Comparison of ENCODE assay signal across 38 cellular contexts in genomic region chr10:25578061-25578460, GRCh38.
"Had no signal": no experiment of that assay in that cellular context is flagged by ENCODE, and none has a peak within 500 bp of the region (broad histone marks: within the 10 kb centered on the region; RNA-seq: fewer than 3 reads in every experiment).

No MANE protein-coding gene starts in this region.

- H3K4me1 ChIP-seq: adrenal gland, body of pancreas, breast epithelium had no signal

- ATAC-seq: activated CD8-positive, alpha-beta T cell treated with anti-CD3 and anti-CD28 coated beads for 36 hours; activated naive CD4-positive, alpha-beta T cell treated with anti-CD3 and anti-CD28 coated beads, Interleukin-2, amount 50 U/mL, for 72 hours; activated T-cell treated with anti-CD3 and anti-CD28 coated beads, Interleukin-2, amount 50 U/mL, for 4 hours; activated T-cell treated with anti-CD3 and anti-CD28 coated beads, Interleukin-2, amount 50 U/mL, for 72 hours; activated T-helper 17 cell treated with anti-CD3 and anti-CD28 coated beads, Interleukin-2, amount 50 U/mL, for 72 hours; body of pancreas had no signal

- H3K27me3 ChIP-seq: adrenal gland, body of pancreas, brain microvascular endothelial cell, breast epithelium, cardiac muscle cell had no signal

- H3K9me3 Mint-ChIP-seq: activated B cell treated with CpG ODN at 0.5 μM for 24 hours; activated CD4-positive, alpha-beta T cell treated with anti-CD3 and anti-CD28 coated beads, Interleukin-2, amount 10 ng/mL, durations not matched to agents 24 days and 14 days; activated naive CD4-positive, alpha-beta T cell treated with anti-CD3 and anti-CD28 coated beads for 36 hours; activated naive CD8-positive, alpha-beta T cell treated with anti-CD3 and anti-CD28 coated beads for 36 hours; activated T-cell treated with anti-CD3 and anti-CD28 coated beads, Interleukin-2, amount 50 U/mL, for 72 hours; T-helper 1 cell treated with Interleukin-12 subunit alpha and Interleukin-12 subunit beta and Interleukin-4 antibody, amounts not matched to agents 30 μg/mL and 1 μg/mL, for 36 hours had no signal

- H3K27ac ChIP-seq: adrenal gland, body of pancreas, brain microvascular endothelial cell, breast epithelium, cardiac muscle cell, VCaP had no signal

- H3K27ac Mint-ChIP-seq: activated B cell treated with CpG ODN at 0.5 μM for 24 hours; activated CD4-positive, alpha-beta memory T cell treated with anti-CD3 and anti-CD28 coated beads for 36 hours; activated CD4-positive, alpha-beta T cell treated with anti-CD3 and anti-CD28 coated beads, Interleukin-2, amount 10 ng/mL, durations not matched to agents 24 days and 14 days; activated CD8-positive, alpha-beta T cell treated with anti-CD3 and anti-CD28 coated beads for 36 hours; activated naive CD4-positive, alpha-beta T cell treated with anti-CD3 and anti-CD28 coated beads for 36 hours; activated naive CD4-positive, alpha-beta T cell treated with anti-CD3 and anti-CD28 coated beads, Interleukin-2, amount 50 U/mL, for 72 hours; activated naive CD8-positive, alpha-beta T cell treated with anti-CD3 and anti-CD28 coated beads for 36 hours; activated T-cell treated with anti-CD3 and anti-CD28 coated beads, Interleukin-2, amount 50 U/mL, for 72 hours; activated T-helper 1 cell treated with anti-CD3 and anti-CD28 coated beads, Interleukin-12 subunit alpha, Interleukin-12 subunit beta, Interleukin-2, Interleukin-4 antibody, amounts not matched to agents 30 ng/mL and 10 ng/mL and 1 ng/mL, durations not matched to agents 14 hours and 24 hours and 36 hours; activated T-helper 17 cell treated with anti-CD3 and anti-CD28 coated beads, Interleukin-2, amount 50 U/mL, for 72 hours; T-helper 1 cell treated with Interleukin-12 subunit alpha and Interleukin-12 subunit beta and Interleukin-4 antibody, amounts not matched to agents 30 μg/mL and 1 μg/mL, for 36 hours; T-helper 2 cell treated with Interferon-gamma antibody and Interleukin-4, amounts not matched to agents 5 μg/mL and 100 μg/mL, for 36 hours had no signal

- H3K36me3 Mint-ChIP-seq: activated CD4-positive, alpha-beta memory T cell treated with anti-CD3 and anti-CD28 coated beads for 36 hours; activated naive CD4-positive, alpha-beta T cell treated with anti-CD3 and anti-CD28 coated beads, Interleukin-2, amount 50 U/mL, for 72 hours; activated naive CD8-positive, alpha-beta T cell treated with anti-CD3 and anti-CD28 coated beads for 36 hours had no signal

- H3K4me3 Mint-ChIP-seq: activated B cell treated with CpG ODN at 0.5 μM for 24 hours; activated CD4-positive, alpha-beta memory T cell treated with anti-CD3 and anti-CD28 coated beads for 36 hours; activated CD4-positive, alpha-beta T cell treated with anti-CD3 and anti-CD28 coated beads, Interleukin-2, amount 10 ng/mL, durations not matched to agents 24 days and 14 days; activated CD8-positive, alpha-beta T cell treated with anti-CD3 and anti-CD28 coated beads for 36 hours; activated naive CD4-positive, alpha-beta T cell treated with anti-CD3 and anti-CD28 coated beads for 36 hours; activated naive CD8-positive, alpha-beta T cell treated with anti-CD3 and anti-CD28 coated beads for 36 hours; activated T-cell treated with anti-CD3 and anti-CD28 coated beads, Interleukin-2, amount 50 U/mL, for 4 hours; activated T-cell treated with anti-CD3 and anti-CD28 coated beads, Interleukin-2, amount 50 U/mL, for 72 hours; activated T-helper 1 cell treated with anti-CD3 and anti-CD28 coated beads, Interleukin-12 subunit alpha, Interleukin-12 subunit beta, Interleukin-2, Interleukin-4 antibody, amounts not matched to agents 30 ng/mL and 10 ng/mL and 1 ng/mL, durations not matched to agents 14 hours and 24 hours and 36 hours; activated T-helper 17 cell treated with anti-CD3 and anti-CD28 coated beads, Interleukin-2, amount 50 U/mL, for 72 hours; central memory CD8-positive, alpha-beta T cell; T-helper 1 cell treated with Interleukin-12 subunit alpha and Interleukin-12 subunit beta and Interleukin-4 antibody, amounts not matched to agents 30 μg/mL and 1 μg/mL, for 36 hours; T-helper 2 cell treated with Interferon-gamma antibody and Interleukin-4, amounts not matched to agents 5 μg/mL and 100 μg/mL, for 36 hours had no signal

- H3K4me3 ChIP-seq: adrenal gland, body of pancreas, breast epithelium, cardiac muscle cell had no signal

- H3K9me3 ChIP-seq: adrenal gland, body of pancreas, breast epithelium had no signal

- DNase-seq: activated B cell treated with CpG ODN at 0.5 μM for 24 hours; activated CD4-positive, alpha-beta memory T cell treated with anti-CD3 and anti-CD28 coated beads for 36 hours; activated CD4-positive, alpha-beta T cell treated with anti-CD3 and anti-CD28 coated beads for 4 hours; activated CD4-positive, alpha-beta T cell treated with anti-CD3 and anti-CD28 coated beads, Interleukin-2, amount 10 ng/mL, durations not matched to agents 24 days and 14 days; activated CD4-positive, alpha-beta T cell treated with anti-CD3 and anti-CD28 coated beads, Interleukin-2, amount 50 U/mL, for 1 hour; activated CD4-positive, alpha-beta T cell treated with anti-CD3 and anti-CD28 coated beads, Interleukin-2, amount 50 U/mL, for 4 hours; activated CD4-positive, CD25-positive, alpha-beta regulatory T cell treated with anti-CD3 and anti-CD28 coated beads, Interleukin-2, amount 50 U/mL, for 72 hours; activated CD8-positive, alpha-beta memory T cell treated with anti-CD3 and anti-CD28 coated beads, Interleukin-2, amount 50 U/mL, for 4 hours; activated CD8-positive, alpha-beta T cell treated with anti-CD3 and anti-CD28 coated beads for 36 hours; activated effector memory CD4-positive, alpha-beta T cell treated with anti-CD3 and anti-CD28 coated beads, Interleukin-2, amount 50 U/mL, for 16 hours; activated gamma-delta T cell treated with Interleukin-2 at 50 U/mL for 16 hours; activated naive CD4-positive, alpha-beta T cell; activated naive CD4-positive, alpha-beta T cell treated with anti-CD3 and anti-CD28 coated beads for 36 hours; activated naive CD4-positive, alpha-beta T cell treated with anti-CD3 and anti-CD28 coated beads, Interleukin-2, amount 50 U/mL, for 16 hours; activated naive CD8-positive, alpha-beta T cell treated with anti-CD3 and anti-CD28 coated beads for 36 hours; activated T-cell treated with anti-CD3 and anti-CD28 coated beads for 4 hours; activated T-cell treated with anti-CD3 and anti-CD28 coated beads, Interleukin-2, amount 50 U/mL, for 1 hour; activated T-cell treated with anti-CD3 and anti-CD28 coated beads, Interleukin-2, amount 50 U/mL, for 4 hours; activated T-cell treated with anti-CD3 and anti-CD28 coated beads, Interleukin-2, amount 50 U/mL, for 72 hours; adrenal gland; amniotic stem cell; aorta; body of pancreas; brain microvascular endothelial cell; caudate nucleus; cerebellar nuclear complex; T-helper 1 cell; T-helper 2 cell; T-helper 9 cell had no signal

- H3K36me3 ChIP-seq: adrenal gland, brain microvascular endothelial cell, breast epithelium, cardiac muscle cell had no signal

- H3K4me1 Mint-ChIP-seq: activated B cell treated with CpG ODN at 0.5 μM for 24 hours; activated CD4-positive, alpha-beta T cell treated with anti-CD3 and anti-CD28 coated beads, Interleukin-2, amount 10 ng/mL, durations not matched to agents 24 days and 14 days; activated naive CD8-positive, alpha-beta T cell treated with anti-CD3 and anti-CD28 coated beads for 36 hours; activated T-helper 17 cell treated with anti-CD3 and anti-CD28 coated beads, Interleukin-2, amount 50 U/mL, for 72 hours; central memory CD8-positive, alpha-beta T cell had no signal

- H3K27me3 Mint-ChIP-seq: activated B cell treated with CpG ODN at 0.5 μM for 24 hours; activated CD4-positive, alpha-beta memory T cell treated with anti-CD3 and anti-CD28 coated beads for 36 hours; activated CD4-positive, alpha-beta T cell treated with anti-CD3 and anti-CD28 coated beads, Interleukin-2, amount 10 ng/mL, durations not matched to agents 24 days and 14 days; activated CD8-positive, alpha-beta T cell treated with anti-CD3 and anti-CD28 coated beads for 36 hours; activated naive CD8-positive, alpha-beta T cell treated with anti-CD3 and anti-CD28 coated beads for 36 hours; activated T-helper 17 cell treated with anti-CD3 and anti-CD28 coated beads, Interleukin-2, amount 50 U/mL, for 72 hours; central memory CD8-positive, alpha-beta T cell had no signal
